In the genomic region with DNA sequence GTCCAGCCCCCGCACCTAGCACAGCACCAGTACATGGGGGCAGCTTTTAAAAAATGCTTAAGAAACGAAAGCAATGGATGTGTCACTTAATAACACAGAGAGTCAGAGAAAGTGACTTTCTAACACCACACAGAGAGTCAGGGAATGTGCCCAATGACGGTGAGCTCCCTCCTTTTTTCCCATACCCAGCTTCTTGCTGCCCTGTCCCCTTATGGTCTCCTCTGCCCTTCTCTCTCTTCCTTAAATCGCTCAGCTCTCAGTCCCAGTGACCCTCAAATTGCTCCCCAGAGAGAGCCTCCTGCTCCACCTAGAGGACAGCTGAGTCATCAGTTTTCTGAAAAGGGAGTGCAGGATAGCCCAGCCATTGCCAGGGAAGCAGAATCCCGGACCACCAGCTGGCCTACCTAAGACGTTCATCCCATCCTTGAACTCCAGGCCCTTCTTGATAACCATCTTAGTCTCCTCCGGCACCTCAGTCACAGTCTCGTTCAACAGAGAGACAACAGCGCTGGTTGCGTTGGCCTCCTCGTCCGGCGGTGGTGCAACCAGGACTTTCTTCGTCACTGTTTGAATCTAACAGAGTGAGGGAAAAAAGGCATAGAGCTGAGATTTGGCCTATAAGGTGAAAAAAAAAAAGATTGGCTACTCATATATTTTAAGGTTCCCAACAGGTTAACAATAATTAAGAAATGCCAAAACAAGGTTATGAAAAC, we compare ENCODE assay signal across 8 cellular contexts.
DNase-seq lines count a peak whose midpoint lies in the region; ATAC-seq and TF ChIP-seq lines count a peak whose summit lies in the region.

No MANE protein-coding gene starts in this region.

- H2AFZ ChIP-seq in OCI-LY7 (ENCODE audit: low read length) = no peak overlapping the region

- no peak overlapping the region for H3K4me2 ChIP-seq in OCI-LY7 (ENCODE audit: low read length)

- peak; percentile 41 for ATAC-seq in activated naive CD8-positive, alpha-beta T cell treated with anti-CD3 and anti-CD28 coated beads, Interleukin-2, amount 50 U/mL, for 24 hours

- POLR2A ChIA-PET in OCI-LY7 (lab: Charles Lee) = interaction anchor here (0.6 to 1.4 kb wide), 3 partner anchors 11 to 306 kb away, joined by 3 to 5 read pairs (median 4); no protein-coding TSS in a partner anchor

- intact Hi-C loops in OCI-LY7 (cut with micrococcal nuclease; ENCODE audit: unreplicated experiment) = loop anchor here (5.0 kb wide), 2 partner anchors 309 to 379 kb away; no protein-coding TSS in a partner anchor

- TF ChIP-seq CTCF in OCI-LY7 (conservative IDR thresholded peaks at IDR 0.05; ENCODE audit: low read length) = peak; percentile 73

- H3K27me3 Mint-ChIP-seq in activated naive CD8-positive, alpha-beta T cell treated with anti-CD3 and anti-CD28 coated beads, Interleukin-2, amount 50 U/mL, for 24 hours = no peaks in the 10 kb centered on the region

- H3K27ac Mint-ChIP-seq in activated naive CD8-positive, alpha-beta T cell treated with anti-CD3 and anti-CD28 coated beads, Interleukin-2, amount 50 U/mL, for 24 hours = peak overlapping the region; percentile 66

- no peaks in the 10 kb centered on the region for H3K9me2 ChIP-seq in OCI-LY7 (ENCODE audit: insufficient read depth, low read length)

- H3K4me3 Mint-ChIP-seq in activated naive CD8-positive, alpha-beta T cell treated with anti-CD3 and anti-CD28 coated beads, Interleukin-2, amount 50 U/mL, for 24 hours = no peak overlapping the region

- H3K9me3 Mint-ChIP-seq in activated naive CD8-positive, alpha-beta T cell treated with anti-CD3 and anti-CD28 coated beads, Interleukin-2, amount 50 U/mL, for 24 hours = no peaks in the 10 kb centered on the region

- WGBS in iPS DF 6.9 (ENCODE audit: insufficient coverage, insufficient read length) = no CpG with 5 or more reads among the region's 14 CpGs

- H3K9me3 ChIP-seq in OCI-LY7 (ENCODE audit: low read length) (no peaks in the 10 kb centered on the region), iPS DF 6.9 (ENCODE audit: control insufficient read depth, insufficient read depth, low read length) (no peaks in the 10 kb centered on the region)

- H3K4me3 ChIP-seq in OCI-LY7 (ENCODE audit: low read depth, low read length, poor library complexity, severe bottlenecking) = no peak overlapping the region
- H3K4me3 ChIP-seq in iPS DF 6.9 (ENCODE audit: low read length) = no peak overlapping the region

- BruUV-seq in OCI-LY7 (replicated peaks; lab: Mats Ljungman, UMichigan) = no TSS peak

- no peaks in the 10 kb centered on the region for H3K36me3 Mint-ChIP-seq in activated naive CD8-positive, alpha-beta T cell treated with anti-CD3 and anti-CD28 coated beads, Interleukin-2, amount 50 U/mL, for 24 hours (ENCODE audit: low read depth)

- H3K27me3 ChIP-seq in iPS DF 6.9 (ENCODE audit: control insufficient read depth, insufficient read depth, low read length) = no peaks in the 10 kb centered on the region

- H3K36me3 ChIP-seq in OCI-LY7 (ENCODE audit: insufficient read depth, low read length) = no peaks in the 10 kb centered on the region
- H3K36me3 ChIP-seq in iPS DF 6.9 (ENCODE audit: control insufficient read depth, insufficient read depth, low read length) = no peaks in the 10 kb centered on the region

- H3K4me1 Mint-ChIP-seq in activated naive CD8-positive, alpha-beta T cell treated with anti-CD3 and anti-CD28 coated beads, Interleukin-2, amount 50 U/mL, for 24 hours = peaks cover 26% of the 10 kb centered on the region

- H3K27ac ChIP-seq in OCI-LY7 (ENCODE audit: low read depth, low read length, poor library complexity, severe bottlenecking) (no peak overlapping the region), iPS DF 6.9 (ENCODE audit: low read length) (no peak overlapping the region), substantia nigra (ENCODE audit: low read depth, low read length, poor library complexity, severe bottlenecking) (peak overlapping the region; percentile 26)

- H3K4me1 ChIP-seq in OCI-LY7 (ENCODE audit: insufficient read depth, low read length, poor library complexity, severe bottlenecking) (no peaks in the 10 kb centered on the region), iPS DF 6.9 (ENCODE audit: control insufficient read depth, insufficient read depth, low read length) (no peaks in the 10 kb centered on the region)

- H3K79me2 ChIP-seq in OCI-LY7 (ENCODE audit: insufficient read depth, low read depth, low read length) = no peaks in the 10 kb centered on the region

- CTCF ChIA-PET in OCI-LY7 (lab: Charles Lee; ENCODE audit: unreplicated experiment) = interaction anchor here (0.9 kb wide), 2 partner anchors 67 to 160 kb away, joined by 3 read pairs; no protein-coding TSS in a partner anchor

- no peaks in the 10 kb centered on the region for H4K20me1 ChIP-seq in OCI-LY7 (ENCODE audit: insufficient read depth, low read length)

- DNase-seq in DMS 273 (lab: John Stamatoyannopoulos, UW; ENCODE audit: unreplicated experiment) (peak; percentile 40), DMS 273 treated with DMSO at 0.1 percent for 48 hours (lab: John Stamatoyannopoulos, UW) (no peak), HCEC 1CT (peak; percentile 67), OCI-LY7 (ENCODE audit: low spot score) (peak; percentile 42), iPS DF 6.9 (ENCODE audit: low read depth, low spot score) (peak; percentile 43), substantia nigra (lab: John Stamatoyannopoulos, UW) (peak in 3 of 49 donors; percentile 8 to 18 (median 18)), NCI-H524 treated with DMSO at 0.1 percent for 48 hours (lab: John Stamatoyannopoulos, UW) (no peak)
- DNase-seq in activated naive CD8-positive, alpha-beta T cell treated with anti-CD3 and anti-CD28 coated beads, Interleukin-2, amount 50 U/mL, for 24 hours = no peak

Comparison
In these comparisons a context has a peak if more than half of its experiments do, and no peak if none do; other contexts are left out.
1. DNase-seq: peak in DMS 273 (single experiment), HCEC 1CT (single experiment), OCI-LY7 (single experiment) and iPS DF 6.9 (single experiment); none in DMS 273 treated with DMSO at 0.1 percent for 48 hours (single experiment), activated naive CD8-positive, alpha-beta T cell treated with anti-CD3 and anti-CD28 coated beads, Interleukin-2, amount 50 U/mL, for 24 hours (single experiment) and NCI-H524 treated with DMSO at 0.1 percent for 48 hours (single experiment).